8 cellular contexts compared by ENCODE assay signal in genomic region chr3:125915427-125915787, GRCh38. TPM values are rescaled to one million over a fixed set of nuclear protein-coding genes. Genes with fewer than 3 reads are reported as not detected.
DNase-seq lines count a peak whose midpoint lies in the region; ATAC-seq and TF ChIP-seq lines count a peak whose summit lies in the region.
"Not testable (repeated sequence)": the region's sequence is repeated elsewhere in the genome, so short reads cannot be mapped to it uniquely, and the experiment has no call there.

No MANE protein-coding gene starts in this region.

- H3K27me3 Mint-ChIP-seq in CD14-positive monocyte (ENCODE audit: low read depth in 3 of 3); endodermal cell (ENCODE audit: insufficient read depth); nephron (ENCODE audit: low read depth); stimulated activated naive CD8-positive, alpha-beta T cell treated with anti-CD3 and anti-CD28 coated beads, Interleukin-15, amount 100 ng/mL, for 72 hours: not testable (repeated sequence)

- H3K27me3 ChIP-seq in HUES48 (ENCODE audit: control insufficient read depth, insufficient read depth, low read length); adipocyte (replicated peaks; ENCODE audit: control insufficient read depth, insufficient read depth, low read length); endodermal cell (ENCODE audit: control insufficient read depth, insufficient read depth, low read length, poor library complexity, severe bottlenecking); iPS-20b (ENCODE audit: insufficient read depth, low read length): not testable (repeated sequence)

- not testable (repeated sequence) for H3K9me3 Mint-ChIP-seq in CD14-positive monocyte; endodermal cell; nephron; stimulated activated naive CD8-positive, alpha-beta T cell treated with anti-CD3 and anti-CD28 coated beads, Interleukin-15, amount 100 ng/mL, for 72 hours

- TF ChIP-seq CTCF in CD14-positive monocyte (IDR thresholded peaks at IDR 0.05); endodermal cell (conservative IDR thresholded peaks at IDR 0.05); nephron (IDR thresholded peaks at IDR 0.05; ENCODE audit: unreplicated experiment in 3 of 3): not testable (repeated sequence)

- peak overlapping the region; percentile 35 for H3K27ac ChIP-seq in HUES48 (ENCODE audit: low read depth, low read length)
- not testable (repeated sequence) for H3K27ac ChIP-seq in SK-N-MC; endodermal cell (ENCODE audit: low read depth, low read length); iPS-20b (ENCODE audit: low read length)

- H3K27ac Mint-ChIP-seq in CD14-positive monocyte: peak overlapping the region; percentile 89 to 96 (median 95)
- peak overlapping the region; percentile 72 for H3K27ac Mint-ChIP-seq in endodermal cell
- H3K27ac Mint-ChIP-seq in nephron: peak overlapping the region; percentile 46 to 92 (median 87)
- peak overlapping the region in 1 of 2 donors; percentile 88 for H3K27ac Mint-ChIP-seq in stimulated activated naive CD8-positive, alpha-beta T cell treated with anti-CD3 and anti-CD28 coated beads, Interleukin-15, amount 100 ng/mL, for 72 hours

- DNase-seq in CD14-positive monocyte (ENCODE audit: low spot score); SK-N-MC (ENCODE audit: low read depth, low spot score); adipocyte (ENCODE audit: low read depth); stimulated activated naive CD8-positive, alpha-beta T cell treated with anti-CD3 and anti-CD28 coated beads, Interleukin-15, amount 100 ng/mL, for 72 hours: not testable (repeated sequence)
- DNase-seq in endodermal cell: peak; percentile 81

- H3K36me3 Mint-ChIP-seq in CD14-positive monocyte; nephron (ENCODE audit: low read depth): not testable (repeated sequence)
- peaks cover 10% of the 10 kb centered on the region for H3K36me3 Mint-ChIP-seq in endodermal cell (ENCODE audit: low read depth)

- H3K36me3 ChIP-seq in HUES48 (ENCODE audit: control insufficient read depth, insufficient read depth, low read length); SK-N-MC (ENCODE audit: insufficient read depth, low read length); adipocyte (ENCODE audit: control insufficient read depth, insufficient read depth, low read length, severe bottlenecking); endodermal cell (ENCODE audit: control insufficient read depth, insufficient read depth, low read length); iPS-20b (ENCODE audit: insufficient read depth, low read depth, low read length): not testable (repeated sequence)

- not testable (repeated sequence) for H3K9ac ChIP-seq in HUES48 (ENCODE audit: low read depth, low read length)
- H3K9ac ChIP-seq in SK-N-MC (ENCODE audit: insufficient read length) (peak overlapping the region; percentile 57), adipocyte (ENCODE audit: low read length) (peak overlapping the region; percentile 84), endodermal cell (ENCODE audit: extremely low read depth, low read length, poor library complexity, severe bottlenecking) (peak overlapping the region; percentile 53), iPS-20b (ENCODE audit: low read depth, low read length) (peak overlapping the region; percentile 58; the same call in 1 of the 2 replicates)

- H3K9me3 ChIP-seq in HUES48 (ENCODE audit: control insufficient read depth, insufficient read depth, low read length); SK-N-MC (ENCODE audit: low read depth, low read length); adipocyte (ENCODE audit: control insufficient read depth, low read length); endodermal cell (ENCODE audit: control insufficient read depth, low read length); iPS-20b (ENCODE audit: insufficient read depth, low read depth, low read length): not testable (repeated sequence)

- H3K4me1 ChIP-seq in HUES48 (ENCODE audit: control insufficient read depth, insufficient read depth, low read length); adipocyte (ENCODE audit: control insufficient read depth, insufficient read depth, low read length); endodermal cell (ENCODE audit: control insufficient read depth, insufficient read depth, low read length); iPS-20b (ENCODE audit: insufficient read depth, low read length): not testable (repeated sequence)

- H3K4me3 Mint-ChIP-seq in CD14-positive monocyte (peak overlapping the region; percentile 83 to 91), endodermal cell (peak overlapping the region; percentile 73), nephron (peak overlapping the region; percentile 85 to 88 (median 88))
- peak overlapping the region; percentile 90 to 92 for H3K4me3 Mint-ChIP-seq in stimulated activated naive CD8-positive, alpha-beta T cell treated with anti-CD3 and anti-CD28 coated beads, Interleukin-15, amount 100 ng/mL, for 72 hours

- ATAC-seq in stimulated activated naive CD8-positive, alpha-beta T cell treated with anti-CD3 and anti-CD28 coated beads, Interleukin-15, amount 100 ng/mL, for 72 hours: not testable (repeated sequence)

- H3K4me1 Mint-ChIP-seq in CD14-positive monocyte (peaks cover 11% of the 10 kb centered on the region), endodermal cell (peaks cover 19% of the 10 kb centered on the region), nephron (peaks cover 24% of the 10 kb centered on the region)
- peaks cover 38% of the 10 kb centered on the region for H3K4me1 Mint-ChIP-seq in stimulated activated naive CD8-positive, alpha-beta T cell treated with anti-CD3 and anti-CD28 coated beads, Interleukin-15, amount 100 ng/mL, for 72 hours

- intact Hi-C loops in CD14-positive monocyte (cut with micrococcal nuclease): loop anchor here (5.0 to 10.0 kb wide), 4 partner anchors 311 to 559 kb away; partner anchors contain the start of genes ZXDC (in 2 of the 2) and KLF15 (in 1 of the 2)

- H3K4me3 ChIP-seq in HUES48 (ENCODE audit: low read depth, low read length) (peak overlapping the region; percentile 66), SK-N-MC (peak overlapping the region; percentile 79), adipocyte (ENCODE audit: low read length) (peak overlapping the region; percentile 82), endodermal cell (ENCODE audit: low read length) (peak overlapping the region; percentile 89), iPS-20b (ENCODE audit: low read length) (peak overlapping the region; percentile 76)

- 0% methylated on average over 4 to 30 of the region's 30 CpGs for WGBS in endodermal cell (ENCODE audit: insufficient coverage in 1 of 2, insufficient read length in 1 of 2), 2 experiments

RNA-seq across cellular contexts. Expression of gene ROPN1B, which starts 53.6 kb away (rescaled TPM):
- polyA plus RNA-seq in CD14-positive monocyte: not detected
- not detected for total RNA-seq in endodermal cell
- 0.71 TPM for polyA plus RNA-seq in endodermal cell (2013, experiment 1 of 2)
- 0.70 TPM for polyA plus RNA-seq in endodermal cell (2013, experiment 2 of 2)
